In genomic region chr12:55171445-55171844, GRCh38 we compare ENCODE assay signal across 19 cellular contexts. TPM values are rescaled to one million over a fixed set of nuclear protein-coding genes. Genes with fewer than 3 reads are reported as not detected.
DNase-seq lines count a peak whose midpoint lies in the region; ATAC-seq, FAIRE-seq and TF ChIP-seq lines count a peak whose summit lies in the region.
"Had no signal": no experiment of that assay in that cellular context is flagged by ENCODE, and none has a peak within 500 bp of the region (broad histone marks: within the 10 kb centered on the region; RNA-seq: fewer than 3 reads in every experiment).

No MANE protein-coding gene starts in this region.

- H3K27me3 ChIP-seq in Caco-2 (replicated peaks; ENCODE audit: control insufficient read depth, insufficient read depth, low read length) = no peaks in the 10 kb centered on the region

- H3K4me3 Mint-ChIP-seq in Caco-2 (ENCODE audit: unreplicated experiment) = no peak overlapping the region
- H3K4me3 Mint-ChIP-seq: CD4-positive, alpha-beta memory T cell had no signal

- H3K9me3 ChIP-seq in A549 = no peaks in the 10 kb centered on the region
- H3K9me3 ChIP-seq in Caco-2 = no peaks in the 10 kb centered on the region

- no peak overlapping the region for H3K27ac Mint-ChIP-seq in Caco-2 (ENCODE audit: unreplicated experiment)
- H3K27ac Mint-ChIP-seq: CD4-positive, alpha-beta memory T cell had no signal

- 57% methylated on average over 2 of the region's 2 CpGs for WGBS in A549 (ENCODE audit: missing lambda C conversion rate)

- H3K4me1 ChIP-seq in A549 (no peaks in the 10 kb centered on the region), Caco-2 (no peaks in the 10 kb centered on the region)

- intact Hi-C loops in Caco-2 (cut with micrococcal nuclease; ENCODE audit: unreplicated experiment) = no loop called here

- peaks cover 2% of the 10 kb centered on the region for H3K27me3 Mint-ChIP-seq in Caco-2 (ENCODE audit: insufficient read depth, unreplicated experiment)

- BruUV-seq in Caco-2 (replicated peaks; lab: Mats Ljungman, UMichigan) = no TSS peak

- POLR2A ChIA-PET in A549 (lab: Yijun Ruan, JAX) (no interaction called here), Caco-2 (lab: Charles Lee) (no interaction called here)

- H3K4me2 ChIP-seq in A549 = no peak overlapping the region

- H3K36me3 Mint-ChIP-seq in Caco-2 (ENCODE audit: insufficient read depth, unreplicated experiment) = no peaks in the 10 kb centered on the region
- H3K36me3 Mint-ChIP-seq: CD4-positive, alpha-beta memory T cell had no signal

- no peaks in the 10 kb centered on the region for H3K36me3 ChIP-seq in Caco-2 (ENCODE audit: control insufficient read depth, insufficient read depth, low read length)

- CTCF ChIA-PET in A549 (lab: Yijun Ruan, JAX) (interaction anchor here (1.2 kb wide), 1 partner anchor 485 kb away, joined by 4 read pairs; no protein-coding TSS in a partner anchor), Caco-2 (lab: Charles Lee) (no interaction called here)

- peaks cover 10% of the 10 kb centered on the region for H3K9me3 Mint-ChIP-seq in Caco-2 (ENCODE audit: unreplicated experiment)

- no peak for TF ChIP-seq RAD21 in A549 (conservative IDR thresholded peaks at IDR 0.05 in 1 of 2, IDR thresholded peaks at IDR 0.05 in 1 of 2)

- H3K4me3 ChIP-seq in A549 (no peak overlapping the region), Caco-2 (ENCODE audit: low read depth, low read length) (no peak overlapping the region)
- H3K4me3 ChIP-seq: GM23248 had no signal

- no peaks in the 10 kb centered on the region for H3K4me1 Mint-ChIP-seq in Caco-2 (ENCODE audit: low read depth, unreplicated experiment)
- H3K4me1 Mint-ChIP-seq: CD4-positive, alpha-beta memory T cell had no signal

- FAIRE-seq in A549 (lab: Jason Lieb, UNC) = no peak
- FAIRE-seq in TTC549 (lab: Jason Lieb, UNC) = peak; percentile 42
- FAIRE-seq in frontal cortex (lab: Jason Lieb, UNC) = peak; percentile 82
- FAIRE-seq: GM12892, H1 had no signal

- no peak for TF ChIP-seq EP300 in A549 (IDR thresholded peaks at IDR 0.05)

- TF ChIP-seq CTCF in A549 (IDR thresholded peaks at IDR 0.05) = no peak
- no peak for TF ChIP-seq CTCF in Caco-2 (IDR thresholded peaks at IDR 0.05; ENCODE audit: insufficient read depth in 1 of 2, low read depth in 1 of 2, low read length in 1 of 2, severe bottlenecking in 1 of 2, unreplicated experiment in 1 of 2)

- DNase-seq in A549 (ENCODE audit: low read depth in 1 of 2, low spot score in 1 of 2) (no peak), frontal cortex (ENCODE audit: low spot score in 2 of 2) (no peak), Caco-2 (no peak)
- DNase-seq: ACHN; C1 segment of cervical spinal cord; CD4-positive, alpha-beta memory T cell; COR-L47; DMS153; DND-41; GM23248; H7; HCEC 1CT had no signal

- H3K27ac ChIP-seq in A549 = no peak overlapping the region
- H3K27ac ChIP-seq: GM23248 had no signal

- ATAC-seq in A549 = no peak
- no peak for ATAC-seq in HG02970 (IDR thresholded peaks at IDR 0.05; ENCODE audit: low FRiP score, unreplicated experiment)
- no peak for ATAC-seq in GM19463 (IDR thresholded peaks at IDR 0.05; ENCODE audit: unreplicated experiment)

- no peak for TF ChIP-seq POLR2A in A549 (IDR thresholded peaks at IDR 0.05; ENCODE audit: low read length)

TF ChIP-seq in A549, 52 proteins besides CTCF, POLR2A, EP300 and RAD21:
- no peak for TF ChIP-seq MAZ (IDR thresholded peaks at IDR 0.05; ENCODE audit: borderline replicate concordance, low read depth, low read length)
- TF ChIP-seq KDM5A (IDR thresholded peaks at IDR 0.05) = no peak
- peak; percentile 65 for TF ChIP-seq MAFK (IDR thresholded peaks at IDR 0.05; ENCODE audit: partially characterized antibody)
- TF ChIP-seq HOXA7 (CRISPR knock-in tag; IDR thresholded peaks at IDR 0.05) = no peak

RNA-seq across cellular contexts. Expression of gene OR9K2, which starts 45.2 kb away (rescaled TPM):
- polyA plus RNA-seq in A549 (2011; rRNA removed) = not detected in 2 replicates
- polyA plus RNA-seq in A549 (2012; cell fraction: cytosol; rRNA removed) = not detected in 2 replicates
- not detected in 2 replicates for polyA plus RNA-seq in A549 (2012; cell fraction: nucleus; rRNA removed)
- polyA plus RNA-seq in A549 (2017; fragmentation: RNase III; extraction: RNeasy Plus Mini Kit Qiagen cat#74134 plus additional on column Dnase treatment) = not detected in 3 replicates
- polyA minus RNA-seq in A549 (2011; rRNA and poly(A)+ RNA removed) = not detected in 2 replicates
- not detected for total RNA-seq in frontal cortex
- not detected in 2 replicates for total RNA-seq in Caco-2 (2022)
- total RNA-seq: A172; CD4-positive, alpha-beta memory T cell; GM23248; H1; H7 had no signal
- polyA plus RNA-seq: BJ; CD4-positive, alpha-beta memory T cell; GM23248; H1 had no signal

RNA-seq across cellular contexts. Expression of gene OR10A7, which starts 49.4 kb away (rescaled TPM):
- polyA plus RNA-seq in A549 (2011; rRNA removed) = not detected in 2 replicates
- polyA plus RNA-seq in A549 (2012; cell fraction: cytosol; rRNA removed) = not detected in 2 replicates
- polyA plus RNA-seq in A549 (2012; cell fraction: nucleus; rRNA removed) = not detected in 2 replicates
- not detected in 3 replicates for polyA plus RNA-seq in A549 (2017; fragmentation: RNase III; extraction: RNeasy Plus Mini Kit Qiagen cat#74134 plus additional on column Dnase treatment)
- not detected in 2 replicates for polyA minus RNA-seq in A549 (2011; rRNA and poly(A)+ RNA removed)
- total RNA-seq in frontal cortex = not detected
- total RNA-seq in Caco-2 (2022) = not detected in 2 replicates
- total RNA-seq: A172; CD4-positive, alpha-beta memory T cell; GM23248; H1; H7 had no signal
- polyA plus RNA-seq: BJ; CD4-positive, alpha-beta memory T cell; GM23248; H1 had no signal
